In the genomic region with DNA sequence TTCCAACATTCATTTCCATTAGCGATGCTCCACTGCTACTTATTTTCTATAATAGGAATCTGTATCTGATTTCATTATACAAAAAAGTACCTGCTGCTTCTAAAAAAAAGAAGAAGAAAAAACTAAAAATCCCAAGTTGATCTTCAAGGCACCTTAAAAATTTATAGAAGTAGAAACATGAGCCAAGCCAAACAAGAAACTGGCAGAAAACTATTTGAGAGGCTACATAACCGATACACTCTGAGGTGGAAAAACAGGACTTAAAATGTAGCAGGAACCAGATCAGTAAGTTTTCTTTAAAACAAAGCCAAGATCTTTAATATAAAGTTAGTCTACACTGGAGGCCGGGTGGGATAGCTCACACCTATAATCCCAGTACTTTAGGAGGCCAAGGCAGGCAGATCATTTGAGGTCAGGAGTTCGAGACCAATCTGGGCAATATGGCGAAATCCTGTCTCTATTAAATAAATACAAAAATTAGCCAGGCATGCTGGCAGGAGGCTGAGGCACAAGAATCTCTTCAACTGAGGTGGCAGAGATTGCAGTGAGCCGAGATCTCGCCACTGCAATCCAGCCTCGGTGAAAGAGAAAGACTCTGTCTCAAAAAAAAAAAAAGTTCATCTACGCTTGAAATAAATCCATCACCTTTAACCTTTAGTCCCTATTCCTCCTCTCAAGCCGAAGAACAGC, we compare ENCODE assay signal across 14 cellular contexts.
A peak's percentile ranks its signal among the peaks of the same experiment; 100 is the strongest.
DNase-seq lines count a peak whose midpoint lies in the region; ATAC-seq and TF ChIP-seq lines count a peak whose summit lies in the region.
"Had no signal": no experiment of that assay in that cellular context is flagged by ENCODE, and none has a peak within 500 bp of the region (broad histone marks: within the 10 kb centered on the region; RNA-seq: fewer than 3 reads in every experiment).

No MANE protein-coding gene starts in this region.

- no peaks in the 10 kb centered on the region for H3K9me2 ChIP-seq in hepatocyte (replicated peaks; ENCODE audit: insufficient read depth)

- no peak overlapping the region for H3K4me3 ChIP-seq in BLaER1 treated with 17β-estradiol and CSF1 and Interleukin-3, amounts not matched to agents 10 nM and 100 nM
- H3K4me3 ChIP-seq in LNCaP clone FGC (ENCODE audit: low read depth, low read length) (peak overlapping the region; percentile 26; the same call in 1 of the 2 replicates), hepatocyte (no peak overlapping the region), prostate gland (no peak overlapping the region)
- H3K4me3 ChIP-seq: tibial nerve had no signal

- peaks cover 21 to 96% (median 52%) of the 10 kb centered on the region in 11 experiments; a peak in 21 of 22 replicates for H4K20me1 ChIP-seq in BLaER1 treated with 17β-estradiol and CSF1 and Interleukin-3, amounts not matched to agents 10 nM and 100 nM
- peaks cover 6% of the 10 kb centered on the region for H4K20me1 ChIP-seq in hepatocyte (ENCODE audit: insufficient read depth, poor library complexity, severe bottlenecking)

- H3K4me1 ChIP-seq in BLaER1 treated with 17β-estradiol and CSF1 and Interleukin-3, amounts not matched to agents 10 nM and 100 nM, result peaks cover 6 to 26% (median 19%) of the 10 kb centered on the region in 10 experiments; a peak in 18 of 20 replicates
- H3K4me1 ChIP-seq in hepatocyte (ENCODE audit: insufficient read depth) (no peaks in the 10 kb centered on the region), prostate gland (replicated peaks) (peaks cover 5% of the 10 kb centered on the region)

- peaks cover 73 to 91% (median 85%) of the 10 kb centered on the region in 11 experiments for H3K36me3 ChIP-seq in BLaER1 treated with 17β-estradiol and CSF1 and Interleukin-3, amounts not matched to agents 10 nM and 100 nM
- no peaks in the 10 kb centered on the region for H3K36me3 ChIP-seq in hepatocyte (replicated peaks; ENCODE audit: insufficient read depth, low read depth)
- peaks cover 0 to 4% of the 10 kb centered on the region in 2 donors for H3K36me3 ChIP-seq in prostate gland

- peak overlapping the region in 3 of 11 experiments; percentile 5 to 17 (median 6); a peak in 1 of 22 replicates for H3K9ac ChIP-seq in BLaER1 treated with 17β-estradiol and CSF1 and Interleukin-3, amounts not matched to agents 10 nM and 100 nM

- H3K9me3 ChIP-seq in BLaER1 treated with 17β-estradiol and CSF1 and Interleukin-3, amounts not matched to agents 10 nM and 100 nM (replicated peaks in 1 of 11), result no peaks in the 10 kb centered on the region
- no peaks in the 10 kb centered on the region for H3K9me3 ChIP-seq in hepatocyte (ENCODE audit: low read depth)
- no peaks in the 10 kb centered on the region for H3K9me3 ChIP-seq in prostate gland
- H3K9me3 ChIP-seq: tibial nerve had no signal

- 66% methylated on average over 10 of the region's 10 CpGs for WGBS in hepatocyte (ENCODE audit: low lambda C conversion rate, missing lambda C conversion rate)
- WGBS in prostate gland, result 34% methylated on average over 10 of the region's 10 CpGs

- H3K79me2 ChIP-seq in hepatocyte, result no peaks in the 10 kb centered on the region

- TF ChIP-seq CTCF in LNCaP clone FGC (IDR thresholded peaks at IDR 0.05; ENCODE audit: control insufficient read depth, extremely low read depth, insufficient read depth) (no peak), hepatocyte (IDR thresholded peaks at IDR 0.05; ENCODE audit: poor library complexity) (no peak), prostate gland (IDR thresholded peaks at IDR 0.05) (no peak)

- no peak overlapping the region for H2AFZ ChIP-seq in hepatocyte

- peak overlapping the region in 6 of 11 experiments; percentile 9 to 37 (median 14); a peak in 5 of 22 replicates for H3K27ac ChIP-seq in BLaER1 treated with 17β-estradiol and CSF1 and Interleukin-3, amounts not matched to agents 10 nM and 100 nM
- peak overlapping the region; percentile 7 for H3K27ac ChIP-seq in hepatocyte
- H3K27ac ChIP-seq in prostate gland, result peak overlapping the region; percentile 61 to 62

- no peak for ATAC-seq in HG02840 (IDR thresholded peaks at IDR 0.05; ENCODE audit: low FRiP score, unreplicated experiment)

- H3K27me3 ChIP-seq in BLaER1 treated with 17β-estradiol and CSF1 and Interleukin-3, amounts not matched to agents 10 nM and 100 nM, result no peaks in the 10 kb centered on the region
- no peaks in the 10 kb centered on the region for H3K27me3 ChIP-seq in hepatocyte
- no peaks in the 10 kb centered on the region for H3K27me3 ChIP-seq in prostate gland (replicated peaks; ENCODE audit: insufficient read depth)
- H3K27me3 ChIP-seq: tibial nerve had no signal

- peak; percentile 95 for DNase-seq in LNCaP clone FGC (ENCODE audit: low read depth)
- DNase-seq in hepatocyte (ENCODE audit: low spot score), result no peak
- peak; percentile 58 for DNase-seq in prostate gland (ENCODE audit: low spot score)
- no peak for DNase-seq in NCI-H1436 (lab: John Stamatoyannopoulos, UW)
- no peak for DNase-seq in kidney tubule cell (ENCODE audit: low spot score)
- DNase-seq in nucleus accumbens (lab: John Stamatoyannopoulos, UW), result no peak
- DNase-seq: activated CD4-positive, alpha-beta T cell treated with anti-CD3 and anti-CD28 coated beads for 1 hour; activated naive CD8-positive, alpha-beta T cell treated with anti-CD3 and anti-CD28 coated beads, Interleukin-2, amount 10 ng/mL, durations not matched to agents 7 days and 5 days; Right ventricle myocardium superior; stimulated activated CD4-positive, alpha-beta T cell treated with anti-CD3 and anti-CD28 coated beads, Interleukin-2, amount 100 ng/mL, for 24 hours; T-helper 17 cell had no signal

- peak overlapping the region in 8 of 11 experiments; percentile 37 to 64 (median 39); a peak in 16 of 22 replicates for H3K4me2 ChIP-seq in BLaER1 treated with 17β-estradiol and CSF1 and Interleukin-3, amounts not matched to agents 10 nM and 100 nM
- H3K4me2 ChIP-seq in hepatocyte, result no peak overlapping the region

- intact Hi-C loops in prostate gland (cut with DNase I), result loop anchor here (5.0 kb wide), 2 partner anchors 238 to 603 kb away; no protein-coding TSS in a partner anchor

- TF ChIP-seq POLR2A in prostate gland (IDR thresholded peaks at IDR 0.05), result no peak

Comparison
In these comparisons a context has a peak if more than half of its experiments do, and no peak if none do; other contexts are left out.
1. H3K27ac ChIP-seq: peak in every context shown above with its lines; median percentile 62 in prostate gland; 14 in BLaER1 treated with 17β-estradiol and CSF1 and Interleukin-3, amounts not matched to agents 10 nM and 100 nM; 7 in hepatocyte.
2. DNase-seq: peak in LNCaP clone FGC (single experiment) and prostate gland (single experiment); none in hepatocyte (single experiment), NCI-H1436 (single experiment), kidney tubule cell (single experiment) and nucleus accumbens (0 of 56).